Comparison of ENCODE assay signal across 15 cellular contexts in genomic region chr10:7601023-7601656, GRCh38.
"Had no signal": no experiment of that assay in that cellular context is flagged by ENCODE, and none has a peak within 500 bp of the region (broad histone marks: within the 10 kb centered on the region; RNA-seq: fewer than 3 reads in every experiment).

No MANE protein-coding gene starts in this region.

- H3K36me3 Mint-ChIP-seq: activated CD4-positive, alpha-beta memory T cell treated with anti-CD3 and anti-CD28 coated beads for 36 hours; brain; natural killer cell treated with Interleukin-12 subunit alpha and Interleukin-12 subunit beta and Interleukin-15 and Interleukin-18, amount 100 ng/mL, for 72 hours had no signal

- DNase-seq: activated CD4-positive, alpha-beta memory T cell treated with anti-CD3 and anti-CD28 coated beads for 36 hours; activated CD8-positive, alpha-beta memory T cell treated with anti-CD3 and anti-CD28 coated beads, Interleukin-2, amount 50 U/mL, for 4 hours; activated naive CD4-positive, alpha-beta T cell treated with anti-CD3 and anti-CD28 coated beads for 36 hours; amniotic stem cell; occipital lobe; stimulated activated CD4-positive, alpha-beta T cell treated with anti-CD3 and anti-CD28 coated beads, Interleukin-2, amount 100 ng/mL, for 48 hours; T1000; thyroid gland had no signal

- H3K4me3 ChIP-seq: prostate gland, thyroid gland had no signal

- H3K27ac ChIP-seq: prostate gland, thyroid gland had no signal

- H3K9me3 ChIP-seq: prostate gland, thyroid gland had no signal

- H3K36me3 ChIP-seq: prostate gland, thyroid gland had no signal

- H3K27me3 Mint-ChIP-seq: stimulated activated naive CD8-positive, alpha-beta T cell treated with anti-CD3 and anti-CD28 coated beads, Interleukin-15, Interleukin-2, amounts not matched to agents 100 ng/mL and 50 ng/mL, for 24 hours had no signal

- H3K4me1 ChIP-seq: prostate gland, thyroid gland had no signal

- H3K27ac Mint-ChIP-seq: activated CD4-positive, alpha-beta memory T cell treated with anti-CD3 and anti-CD28 coated beads for 36 hours; activated naive CD4-positive, alpha-beta T cell treated with anti-CD3 and anti-CD28 coated beads for 36 hours; brain; dendritic cell treated with granulocyte-macrophage colony-stimulating factor and Interleukin-4, amounts not matched to agents 40 ng/mL and 50 ng/mL, for 4 days; memory B cell; natural killer cell treated with Interleukin-12 subunit alpha and Interleukin-12 subunit beta and Interleukin-15 and Interleukin-18, amount 100 ng/mL, for 72 hours; stimulated activated naive CD8-positive, alpha-beta T cell treated with anti-CD3 and anti-CD28 coated beads, Interleukin-15, Interleukin-2, amounts not matched to agents 100 ng/mL and 50 ng/mL, for 24 hours had no signal

- H3K27me3 ChIP-seq: thyroid gland had no signal

- H3K4me3 Mint-ChIP-seq: activated CD4-positive, alpha-beta memory T cell treated with anti-CD3 and anti-CD28 coated beads for 36 hours; activated naive CD4-positive, alpha-beta T cell treated with anti-CD3 and anti-CD28 coated beads for 36 hours; brain; dendritic cell treated with granulocyte-macrophage colony-stimulating factor and Interleukin-4, amounts not matched to agents 40 ng/mL and 50 ng/mL, for 4 days; memory B cell; natural killer cell treated with Interleukin-12 subunit alpha and Interleukin-12 subunit beta and Interleukin-15 and Interleukin-18, amount 100 ng/mL, for 72 hours; stimulated activated naive CD8-positive, alpha-beta T cell treated with anti-CD3 and anti-CD28 coated beads, Interleukin-15, Interleukin-2, amounts not matched to agents 100 ng/mL and 50 ng/mL, for 24 hours had no signal

- H3K9me3 Mint-ChIP-seq: activated CD4-positive, alpha-beta memory T cell treated with anti-CD3 and anti-CD28 coated beads for 36 hours; activated naive CD4-positive, alpha-beta T cell treated with anti-CD3 and anti-CD28 coated beads for 36 hours; memory B cell; natural killer cell treated with Interleukin-12 subunit alpha and Interleukin-12 subunit beta and Interleukin-15 and Interleukin-18, amount 100 ng/mL, for 72 hours; stimulated activated naive CD8-positive, alpha-beta T cell treated with anti-CD3 and anti-CD28 coated beads, Interleukin-15, Interleukin-2, amounts not matched to agents 100 ng/mL and 50 ng/mL, for 24 hours had no signal

- ATAC-seq: left lobe of liver had no signal

- H3K4me1 Mint-ChIP-seq: memory B cell had no signal
